In the genomic region with DNA sequence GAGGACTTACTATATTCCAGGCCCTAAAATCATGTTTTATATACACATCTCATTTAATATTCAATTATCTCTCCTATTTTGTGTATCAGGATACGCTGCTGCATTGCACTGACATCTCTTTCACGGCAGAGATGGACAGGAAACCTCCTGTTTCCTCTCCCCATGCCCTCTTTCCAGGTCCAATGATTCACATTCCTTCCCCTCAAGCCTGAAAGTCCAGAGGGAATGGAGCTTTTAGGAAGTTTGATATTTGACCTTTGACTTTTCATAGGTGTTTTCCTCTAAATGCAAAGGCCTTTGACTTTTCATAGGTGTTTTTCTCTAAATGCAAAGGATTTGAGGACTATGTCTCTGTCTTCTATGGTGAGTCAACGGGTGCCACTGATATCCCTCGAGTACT, we compare ENCODE assay signal across 24 cellular contexts.
A peak's percentile ranks its signal among the peaks of the same experiment; 100 is the strongest.
DNase-seq lines count a peak whose midpoint lies in the region; ATAC-seq, FAIRE-seq and TF ChIP-seq lines count a peak whose summit lies in the region.
"Had no signal": no experiment of that assay in that cellular context is flagged by ENCODE, and none has a peak within 500 bp of the region (broad histone marks: within the 10 kb centered on the region; RNA-seq: fewer than 3 reads in every experiment).

No MANE protein-coding gene starts in this region.

- H3K4me1 ChIP-seq in GM23338 (ENCODE audit: insufficient read depth) (peaks cover 66% of the 10 kb centered on the region), keratinocyte (ENCODE audit: control insufficient read depth, extremely low read depth, insufficient read depth, low read length) (peaks cover 50% of the 10 kb centered on the region), osteoblast (ENCODE audit: insufficient read depth, low read length) (no peaks in the 10 kb centered on the region)
- H3K4me1 ChIP-seq: A549; BE2C; BLaER1 treated with 17β-estradiol and CSF1 and Interleukin-3, amounts not matched to agents 10 nM and 100 nM had no signal

- H3K4me3 ChIP-seq in GM23338 (no peak overlapping the region), keratinocyte (ENCODE audit: control insufficient read depth in 2 of 3, extremely low read depth in 1 of 3, insufficient read depth in 2 of 3, low read depth in 1 of 3, low read length in 3 of 3) (no peak overlapping the region), osteoblast (ENCODE audit: insufficient read depth, low read length) (no peak overlapping the region)
- H3K4me3 ChIP-seq: A549; BLaER1 treated with 17β-estradiol and CSF1 and Interleukin-3, amounts not matched to agents 10 nM and 100 nM had no signal

- H3F3A ChIP-seq in GM23338 (replicated peaks; ENCODE audit: low read depth), result no peaks in the 10 kb centered on the region

- no peak overlapping the region for H2AFZ ChIP-seq in GM23338
- H2AFZ ChIP-seq in keratinocyte (ENCODE audit: control insufficient read depth, low read length), result no peak overlapping the region
- no peak overlapping the region for H2AFZ ChIP-seq in osteoblast (ENCODE audit: low read length)

- TF ChIP-seq CTCF in GM23338 (conservative IDR thresholded peaks at IDR 0.05; ENCODE audit: low read depth in 2 of 2) (no peak), brain (conservative IDR thresholded peaks at IDR 0.05) (no peak), endothelial cell (IDR thresholded peaks at IDR 0.05; ENCODE audit: unreplicated experiment) (no peak), keratinocyte (optimal IDR thresholded peaks at IDR 0.05 in 1 of 3, IDR thresholded peaks at IDR 0.05 in 1 of 3, conservative IDR thresholded peaks at IDR 0.05 in 1 of 3; ENCODE audit: extremely low read depth in 1 of 3, insufficient read depth in 2 of 3, low read length in 3 of 3) (no peak), osteoblast (IDR thresholded peaks at IDR 0.05; ENCODE audit: extremely low read depth, low read depth, low read length) (no peak)

- H3K9me1 ChIP-seq in keratinocyte (ENCODE audit: control insufficient read depth, extremely low read depth, insufficient read depth, low read length), result peaks cover 3% of the 10 kb centered on the region

- dilution Hi-C loops in keratinocyte (cut with MboI; ENCODE audit: extremely low pct_ligation_motif_present, low sequenced_read_pairs), result no loop called here

- H4K20me1 ChIP-seq in GM23338 (replicated peaks; ENCODE audit: insufficient read depth) (no peaks in the 10 kb centered on the region), keratinocyte (ENCODE audit: control insufficient read depth, extremely low read depth, insufficient read depth, low read length) (no peaks in the 10 kb centered on the region), osteoblast (ENCODE audit: insufficient read depth, low read length) (no peaks in the 10 kb centered on the region)
- H4K20me1 ChIP-seq: BLaER1 treated with 17β-estradiol and CSF1 and Interleukin-3, amounts not matched to agents 10 nM and 100 nM had no signal

- no peaks in the 10 kb centered on the region; the same call in 2 of the 3 replicates for H3K36me3 Mint-ChIP-seq in GM23338 (ENCODE audit: low read depth)
- H3K36me3 Mint-ChIP-seq in brain, result no peaks in the 10 kb centered on the region
- H3K36me3 Mint-ChIP-seq in endothelial cell (ENCODE audit: low read depth, unreplicated experiment), result peaks cover 3% of the 10 kb centered on the region
- H3K36me3 Mint-ChIP-seq: CD14-positive monocyte had no signal

- no peaks in the 10 kb centered on the region for H3K9me2 ChIP-seq in GM23338 (ENCODE audit: insufficient read depth)

- H3K4me2 ChIP-seq in GM23338, result no peak overlapping the region
- no peak overlapping the region for H3K4me2 ChIP-seq in keratinocyte (ENCODE audit: control insufficient read depth, extremely low read depth, insufficient read depth, low read depth, low read length)
- no peak overlapping the region for H3K4me2 ChIP-seq in osteoblast (ENCODE audit: insufficient read depth, low read length)
- H3K4me2 ChIP-seq: A549; BLaER1 treated with 17β-estradiol and CSF1 and Interleukin-3, amounts not matched to agents 10 nM and 100 nM had no signal

- H3K27me3 ChIP-seq in GM23338 (ENCODE audit: insufficient read depth) (no peaks in the 10 kb centered on the region), keratinocyte (ENCODE audit: control insufficient read depth, extremely low read depth, insufficient read depth, low read length) (no peaks in the 10 kb centered on the region), osteoblast (ENCODE audit: insufficient read depth, low read length) (no peaks in the 10 kb centered on the region)
- H3K27me3 ChIP-seq: BE2C; BLaER1 treated with 17β-estradiol and CSF1 and Interleukin-3, amounts not matched to agents 10 nM and 100 nM had no signal

- H3K36me3 ChIP-seq in GM23338 (ENCODE audit: insufficient read depth), result no peaks in the 10 kb centered on the region
- H3K36me3 ChIP-seq in keratinocyte (ENCODE audit: control insufficient read depth in 2 of 2, extremely low read depth in 1 of 2, insufficient read depth in 2 of 2, low read length in 2 of 2), result peaks cover 0 to 3% of the 10 kb centered on the region in 2 experiments
- H3K36me3 ChIP-seq in osteoblast (ENCODE audit: insufficient read depth, low read length), result no peaks in the 10 kb centered on the region
- H3K36me3 ChIP-seq: BE2C; BLaER1 treated with 17β-estradiol and CSF1 and Interleukin-3, amounts not matched to agents 10 nM and 100 nM had no signal

- FAIRE-seq in keratinocyte (lab: Jason Lieb, UNC), result peak; percentile 32
- FAIRE-seq: A549, GM12891, GM18507 had no signal

- no peak overlapping the region for H3K9ac ChIP-seq in keratinocyte (ENCODE audit: control insufficient read depth, extremely low read depth, insufficient read depth, low read length)
- H3K9ac ChIP-seq: BLaER1 treated with 17β-estradiol and CSF1 and Interleukin-3, amounts not matched to agents 10 nM and 100 nM had no signal

- H3K9me3 ChIP-seq in keratinocyte (ENCODE audit: control insufficient read depth, low read depth, low read length) (no peaks in the 10 kb centered on the region), osteoblast (ENCODE audit: low read depth, low read length) (no peaks in the 10 kb centered on the region)
- H3K9me3 ChIP-seq: A549; BE2C; BLaER1 treated with 17β-estradiol and CSF1 and Interleukin-3, amounts not matched to agents 10 nM and 100 nM had no signal

- H3K27ac Mint-ChIP-seq in GM23338, result peak overlapping the region; percentile 47
- peak overlapping the region in 3 of 5 experiments; percentile 4 to 77 (median 60) for H3K27ac Mint-ChIP-seq in brain
- H3K27ac Mint-ChIP-seq in endothelial cell (ENCODE audit: unreplicated experiment), result peak overlapping the region; percentile 78
- H3K27ac Mint-ChIP-seq: CD4-positive, alpha-beta T cell had no signal

- H3K4me3 Mint-ChIP-seq in GM23338, result no peak overlapping the region
- peak overlapping the region in 1 of 5 experiments; percentile 22 for H3K4me3 Mint-ChIP-seq in brain
- no peak overlapping the region for H3K4me3 Mint-ChIP-seq in endothelial cell (ENCODE audit: unreplicated experiment)
- H3K4me3 Mint-ChIP-seq: CD14-positive monocyte; CD4-positive, alpha-beta T cell had no signal

- DNase-seq in GM23338 (ENCODE audit: low spot score) (no peak), endothelial cell (ENCODE audit: low spot score) (no peak), keratinocyte (ENCODE audit: low read depth, low spot score) (no peak), osteoblast (ENCODE audit: insufficient read length, low spot score, missing footprints) (no peak)
- DNase-seq in NK-92 treated with Interleukin-12 subunit alpha and Interleukin-12 subunit beta, amount 100 ng/mL, for 24 hours (lab: John Stamatoyannopoulos, UW), result no peak
- DNase-seq: 8988T; ACHN; AML-193; BE2C; Calu3; CD4-positive, alpha-beta T cell; COR-L47; DMS53; DMS79 treated with DMSO at 0.1 percent for 48 hours; GF-D8; H7; HCEC 1CT had no signal

- peaks cover 2% of the 10 kb centered on the region for H3K27me3 Mint-ChIP-seq in GM23338 (ENCODE audit: insufficient read depth, low read depth, poor library complexity)
- H3K27me3 Mint-ChIP-seq in brain, result peaks cover 2% of the 10 kb centered on the region
- H3K27me3 Mint-ChIP-seq in endothelial cell (ENCODE audit: unreplicated experiment), result no peaks in the 10 kb centered on the region

- no peak overlapping the region for H3K27ac ChIP-seq in GM23338 (ENCODE audit: low read depth)
- no peak overlapping the region for H3K27ac ChIP-seq in keratinocyte (ENCODE audit: control insufficient read depth, insufficient read depth, low read length)
- no peak overlapping the region for H3K27ac ChIP-seq in osteoblast (ENCODE audit: low read depth, low read length)
- H3K27ac ChIP-seq: A549; BLaER1 treated with 17β-estradiol and CSF1 and Interleukin-3, amounts not matched to agents 10 nM and 100 nM had no signal

- peaks cover 77% of the 10 kb centered on the region for H3K4me1 Mint-ChIP-seq in GM23338
- H3K4me1 Mint-ChIP-seq in brain, result peaks cover 72% of the 10 kb centered on the region
- peaks cover 76% of the 10 kb centered on the region for H3K4me1 Mint-ChIP-seq in endothelial cell (ENCODE audit: unreplicated experiment)

- ATAC-seq in GM23338 (no peak), GM19463 (IDR thresholded peaks at IDR 0.05; ENCODE audit: unreplicated experiment) (no peak)
- ATAC-seq: A549 had no signal

- no peaks in the 10 kb centered on the region for H3K79me2 ChIP-seq in GM23338 (replicated peaks; ENCODE audit: insufficient read depth)
- peaks cover 70% of the 10 kb centered on the region for H3K79me2 ChIP-seq in keratinocyte (ENCODE audit: control insufficient read depth, insufficient read depth, low read length)
- no peaks in the 10 kb centered on the region for H3K79me2 ChIP-seq in osteoblast (ENCODE audit: insufficient read depth, low read length)

- no peaks in the 10 kb centered on the region for H3K9me3 Mint-ChIP-seq in GM23338
- no peaks in the 10 kb centered on the region for H3K9me3 Mint-ChIP-seq in brain
- H3K9me3 Mint-ChIP-seq in endothelial cell (ENCODE audit: unreplicated experiment), result no peaks in the 10 kb centered on the region
- H3K9me3 Mint-ChIP-seq: CD14-positive monocyte; CD4-positive, alpha-beta T cell had no signal

TF ChIP-seq in GM23338, 12 proteins besides CTCF, POLR2A, EP300 and RAD21 (continues in another document):
- TF ChIP-seq ZNF331 (CRISPR knock-in tag; IDR thresholded peaks at IDR 0.05; ENCODE audit: low read depth), result no peak
- no peak for TF ChIP-seq EZH2 (IDR thresholded peaks at IDR 0.05; ENCODE audit: low read depth, unreplicated experiment)
